In the genomic region with DNA sequence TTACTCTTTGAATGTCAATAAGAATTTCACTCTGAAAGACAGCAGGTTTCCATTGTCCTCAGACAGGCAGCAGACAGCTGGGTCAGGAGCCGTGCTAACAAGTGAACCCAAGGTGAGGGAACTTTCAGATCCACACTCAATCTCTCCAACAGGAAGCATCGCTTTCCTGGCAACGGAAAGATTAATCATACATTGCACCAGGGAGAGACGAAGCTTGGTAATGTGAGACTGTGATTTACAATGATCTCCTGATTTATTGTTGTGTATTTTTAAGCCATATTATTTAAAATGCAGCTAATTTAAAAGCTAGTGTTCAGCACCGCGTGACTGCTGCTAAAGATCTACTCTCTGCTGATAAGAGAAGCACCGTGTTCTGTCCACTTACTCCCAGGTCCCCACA, we compare ENCODE assay signal across 14 cellular contexts. TPM values are rescaled to one million over a fixed set of nuclear protein-coding genes. Genes with fewer than 3 reads are reported as not detected.
DNase-seq lines count a peak whose midpoint lies in the region; ATAC-seq and TF ChIP-seq lines count a peak whose summit lies in the region.
"Had no signal": no experiment of that assay in that cellular context is flagged by ENCODE, and none has a peak within 500 bp of the region (broad histone marks: within the 10 kb centered on the region; RNA-seq: fewer than 3 reads in every experiment).

No MANE protein-coding gene starts in this region.

- H3K4me1 Mint-ChIP-seq in activated naive CD4-positive, alpha-beta T cell treated with anti-CD3 and anti-CD28 coated beads, Interleukin-2, amount 10 ng/mL, durations not matched to agents 7 days and 5 days, result peaks cover 6% of the 10 kb centered on the region

- TF ChIP-seq CTCF in choroid plexus epithelial cell (conservative IDR thresholded peaks at IDR 0.05; ENCODE audit: low read depth, low read length), result no peak

- no peaks in the 10 kb centered on the region for H3K36me3 Mint-ChIP-seq in activated naive CD4-positive, alpha-beta T cell treated with anti-CD3 and anti-CD28 coated beads, Interleukin-2, amount 10 ng/mL, durations not matched to agents 7 days and 5 days
- H3K36me3 Mint-ChIP-seq: CD8-positive, alpha-beta memory T cell had no signal

- CTCF ChIA-PET in activated naive CD4-positive, alpha-beta T cell treated with anti-CD3 and anti-CD28 coated beads, Interleukin-2, amount 10 ng/mL, durations not matched to agents 7 days and 5 days (lab: Charles Lee), result no interaction called here

- ATAC-seq in GM19351 (IDR thresholded peaks at IDR 0.05; ENCODE audit: unreplicated experiment) (no peak), HG02973 (IDR thresholded peaks at IDR 0.05; ENCODE audit: unreplicated experiment) (no peak)
- ATAC-seq: sciatic nerve had no signal

- H3K9me3 Mint-ChIP-seq in activated naive CD4-positive, alpha-beta T cell treated with anti-CD3 and anti-CD28 coated beads, Interleukin-2, amount 10 ng/mL, durations not matched to agents 7 days and 5 days, result no peaks in the 10 kb centered on the region
- H3K9me3 Mint-ChIP-seq: activated CD4-positive, alpha-beta T cell treated with anti-CD3 and anti-CD28 coated beads, Interleukin-2, amount 10 ng/mL, durations not matched to agents 7 days and 5 days; activated T-helper 2 cell treated with anti-CD3 and anti-CD28 coated beads, Interferon-gamma antibody, Interleukin-2, Interleukin-4, amounts not matched to agents 10 μg/mL and 5 μg/mL and 100 μg/mL, durations not matched to agents 14 hours and 24 hours and 36 hours; CD8-positive, alpha-beta memory T cell; T-helper 1 cell treated with Interleukin-12 subunit alpha and Interleukin-12 subunit beta and Interleukin-4 antibody, amounts not matched to agents 30 μg/mL and 1 μg/mL, for 36 hours had no signal

- no peak overlapping the region for H3K4me3 Mint-ChIP-seq in activated naive CD4-positive, alpha-beta T cell treated with anti-CD3 and anti-CD28 coated beads, Interleukin-2, amount 10 ng/mL, durations not matched to agents 7 days and 5 days
- H3K4me3 Mint-ChIP-seq: activated CD4-positive, alpha-beta T cell treated with anti-CD3 and anti-CD28 coated beads, Interleukin-2, amount 10 ng/mL, durations not matched to agents 7 days and 5 days; CD8-positive, alpha-beta memory T cell; T-helper 1 cell treated with Interleukin-12 subunit alpha and Interleukin-12 subunit beta and Interleukin-4 antibody, amounts not matched to agents 30 μg/mL and 1 μg/mL, for 36 hours had no signal

- DNase-seq in EL (peak; percentile 19), NCI-H2081 treated with DMSO at 0.1 percent for 48 hours (lab: John Stamatoyannopoulos, UW) (peak; percentile 57), choroid plexus epithelial cell (ENCODE audit: low read depth) (peak; percentile 55), lung microvascular endothelial cell (ENCODE audit: low read depth in 2 of 2) (peak; percentile 95 to 97)
- no peak for DNase-seq in stimulated activated CD4-positive, alpha-beta T cell treated with anti-CD3 and anti-CD28 coated beads, Interleukin-4, amount 100 ng/mL, for 24 hours
- no peak for DNase-seq in activated naive CD4-positive, alpha-beta T cell treated with anti-CD3 and anti-CD28 coated beads, Interleukin-2, amount 10 ng/mL, durations not matched to agents 7 days and 5 days
- DNase-seq: activated CD4-positive, alpha-beta T cell treated with anti-CD3 and anti-CD28 coated beads, Interleukin-2, amount 10 ng/mL, durations not matched to agents 7 days and 5 days; CD8-positive, alpha-beta memory T cell had no signal

- no peak overlapping the region for H3K27ac Mint-ChIP-seq in activated naive CD4-positive, alpha-beta T cell treated with anti-CD3 and anti-CD28 coated beads, Interleukin-2, amount 10 ng/mL, durations not matched to agents 7 days and 5 days
- H3K27ac Mint-ChIP-seq: activated CD4-positive, alpha-beta T cell treated with anti-CD3 and anti-CD28 coated beads, Interleukin-2, amount 10 ng/mL, durations not matched to agents 7 days and 5 days; activated T-helper 2 cell treated with anti-CD3 and anti-CD28 coated beads, Interferon-gamma antibody, Interleukin-2, Interleukin-4, amounts not matched to agents 10 μg/mL and 5 μg/mL and 100 μg/mL, durations not matched to agents 14 hours and 24 hours and 36 hours; T-helper 1 cell treated with Interleukin-12 subunit alpha and Interleukin-12 subunit beta and Interleukin-4 antibody, amounts not matched to agents 30 μg/mL and 1 μg/mL, for 36 hours had no signal

- no peak overlapping the region for H3K4me3 ChIP-seq in choroid plexus epithelial cell (ENCODE audit: low read depth, low read length)
- H3K4me3 ChIP-seq: suprapubic skin had no signal

- peaks cover 62% of the 10 kb centered on the region for H3K27me3 Mint-ChIP-seq in activated naive CD4-positive, alpha-beta T cell treated with anti-CD3 and anti-CD28 coated beads, Interleukin-2, amount 10 ng/mL, durations not matched to agents 7 days and 5 days

RNA-seq across cellular contexts. Expression of a gene that starts 17.5 kb away (rescaled TPM):
- total RNA-seq in lung microvascular endothelial cell, result 15.1 and 16.8 TPM in 2 replicates

RNA-seq across cellular contexts. Expression of a gene that starts 39.0 kb away (rescaled TPM):
- 95.2 and 125 TPM in 2 replicates for total RNA-seq in lung microvascular endothelial cell

Comparison
In these comparisons a context has a peak if more than half of its experiments do, and no peak if none do; other contexts are left out.
1. DNase-seq: peak in EL (single experiment), NCI-H2081 treated with DMSO at 0.1 percent for 48 hours (single experiment), choroid plexus epithelial cell (single experiment) and lung microvascular endothelial cell (2 of 2); none in stimulated activated CD4-positive, alpha-beta T cell treated with anti-CD3 and anti-CD28 coated beads, Interleukin-4, amount 100 ng/mL, for 24 hours (single experiment) and activated naive CD4-positive, alpha-beta T cell treated with anti-CD3 and anti-CD28 coated beads, Interleukin-2, amount 10 ng/mL, durations not matched to agents 7 days and 5 days (single experiment).